In the genomic region with DNA sequence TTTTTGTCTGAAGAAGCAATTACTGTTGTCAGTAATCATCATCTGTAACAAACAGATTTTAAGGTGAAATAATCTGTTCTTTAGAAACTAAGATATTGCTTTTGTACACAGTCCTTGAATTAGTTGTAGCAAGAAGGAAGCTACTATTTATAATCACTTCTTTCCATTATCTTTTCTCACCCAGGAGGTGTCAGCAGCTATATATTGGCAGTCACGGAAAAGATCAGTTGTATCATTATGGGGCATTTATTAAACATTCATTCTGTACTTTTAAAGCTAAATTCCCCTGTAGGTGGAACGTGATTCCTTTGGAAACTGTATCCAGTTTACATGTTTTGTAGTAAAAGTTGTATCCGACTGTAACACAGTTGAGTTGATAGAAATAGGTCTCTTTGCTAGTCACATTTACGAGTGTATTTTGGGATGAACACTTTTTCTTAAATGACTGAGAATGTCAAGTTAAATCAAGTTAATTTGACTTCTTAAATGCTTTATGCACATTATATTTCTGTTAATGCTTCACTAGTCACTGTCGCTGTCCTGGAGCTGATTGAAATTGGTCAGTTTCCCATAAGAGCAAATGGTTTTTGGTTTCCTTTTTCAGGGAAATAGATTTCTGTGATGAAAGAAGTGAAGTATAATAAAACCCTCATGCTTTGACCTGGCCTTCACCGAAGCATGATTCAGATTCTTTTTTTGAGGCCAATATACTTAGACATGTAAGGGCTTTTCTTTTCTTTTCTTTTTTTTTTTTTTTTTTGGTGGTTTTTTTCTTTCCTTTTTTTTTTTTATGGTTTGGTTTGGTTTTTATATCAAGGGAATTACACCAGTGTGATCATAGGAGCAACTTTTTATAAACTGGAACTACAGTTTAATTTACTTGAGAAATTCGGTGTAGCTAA, we compare ENCODE assay signal across 9 cellular contexts. TPM values are rescaled to one million over a fixed set of nuclear protein-coding genes. Genes with fewer than 3 reads are reported as not detected.
DNase-seq lines count a peak whose midpoint lies in the region; TF ChIP-seq lines count a peak whose summit lies in the region.
"Had no signal": no experiment of that assay in that cellular context is flagged by ENCODE, and none has a peak within 500 bp of the region (broad histone marks: within the 10 kb centered on the region; RNA-seq: fewer than 3 reads in every experiment).

No MANE protein-coding gene starts in this region.

- H3K27me3 ChIP-seq in SJSA1 (replicated peaks) (no peaks in the 10 kb centered on the region), Caco-2 (replicated peaks; ENCODE audit: control insufficient read depth, insufficient read depth, low read length) (no peaks in the 10 kb centered on the region)

- no peak overlapping the region for H3K27ac Mint-ChIP-seq in Caco-2 (ENCODE audit: unreplicated experiment)

- peak overlapping the region; percentile 5; the same call in 1 of the 2 replicates for H3K27ac ChIP-seq in SJSA1

- BruUV-seq in Caco-2 (replicated peaks; lab: Mats Ljungman, UMichigan) = no TSS peak

- POLR2A ChIA-PET in Caco-2 (lab: Charles Lee) = no interaction called here

- H3K4me1 ChIP-seq in SJSA1 (replicated peaks) (peaks cover 23% of the 10 kb centered on the region), Caco-2 (peaks cover 21% of the 10 kb centered on the region)

- no peaks in the 10 kb centered on the region for H3K9me3 Mint-ChIP-seq in Caco-2 (ENCODE audit: unreplicated experiment)

- H3K36me3 ChIP-seq in SJSA1 (peaks cover 8% of the 10 kb centered on the region; the same call in 1 of the 2 replicates), Caco-2 (ENCODE audit: control insufficient read depth, insufficient read depth, low read length) (no peaks in the 10 kb centered on the region)

- no peak for TF ChIP-seq CTCF in fibroblast of pulmonary artery (IDR thresholded peaks at IDR 0.05; ENCODE audit: low read length, missing control alignments)
- TF ChIP-seq CTCF in Caco-2 (IDR thresholded peaks at IDR 0.05; ENCODE audit: insufficient read depth in 1 of 2, low read depth in 1 of 2, low read length in 1 of 2, severe bottlenecking in 1 of 2, unreplicated experiment in 1 of 2) = no peak

- peaks cover 14% of the 10 kb centered on the region for H3K4me1 Mint-ChIP-seq in Caco-2 (ENCODE audit: low read depth, unreplicated experiment)

- H3K9me3 ChIP-seq in SJSA1 (replicated peaks) = no peaks in the 10 kb centered on the region
- no peaks in the 10 kb centered on the region for H3K9me3 ChIP-seq in Caco-2

- peaks cover 5% of the 10 kb centered on the region for H3K36me3 Mint-ChIP-seq in Caco-2 (ENCODE audit: insufficient read depth, unreplicated experiment)

- no peaks in the 10 kb centered on the region for H3K27me3 Mint-ChIP-seq in Caco-2 (ENCODE audit: insufficient read depth, unreplicated experiment)

- H3K4me3 Mint-ChIP-seq in Caco-2 (ENCODE audit: unreplicated experiment) = no peak overlapping the region

- intact Hi-C loops in Caco-2 (cut with micrococcal nuclease; ENCODE audit: unreplicated experiment) = loop anchor here (10.0 kb wide), 1 partner anchor 1505 kb away; no protein-coding TSS in a partner anchor

- DNase-seq in DMS114 treated with DMSO at 0.1 percent for 48 hours (lab: John Stamatoyannopoulos, UW; ENCODE audit: unreplicated experiment) (peak; percentile 4), SJSA1 (ENCODE audit: low read depth in 1 of 2, low spot score in 2 of 2) (peak in 1 of 2 experiments; percentile 31), fibroblast of pulmonary artery (ENCODE audit: low read depth) (peak; percentile 45), renal cortical epithelial cell (ENCODE audit: low read depth) (peak; percentile 56), DMS 273 (lab: John Stamatoyannopoulos, UW; ENCODE audit: unreplicated experiment) (no peak), Caco-2 (no peak), amniotic stem cell (lab: John Stamatoyannopoulos, UW) (no peak)
- DNase-seq in activated T-cell treated with anti-CD3 and anti-CD28 coated beads, Interleukin-2, amount 50 U/mL, for 1 hour = no peak
- DNase-seq: activated CD4-positive, alpha-beta T cell treated with anti-CD3 and anti-CD28 coated beads for 48 hours had no signal

- no peak overlapping the region for H3K4me3 ChIP-seq in SJSA1
- peak overlapping the region; percentile 96 for H3K4me3 ChIP-seq in fibroblast of pulmonary artery (replicated peaks; ENCODE audit: low read depth, low read length)
- no peak overlapping the region for H3K4me3 ChIP-seq in Caco-2 (ENCODE audit: low read depth, low read length)

- CTCF ChIA-PET in Caco-2 (lab: Charles Lee) = no interaction called here

RNA-seq across cellular contexts. Expression of a gene that starts 5.1 kb away (rescaled TPM):
- total RNA-seq in SJSA1 (2014; rRNA removed; shearing (Covaris generic)) = 176 and 194 TPM in 2 replicates
- total RNA-seq in renal cortical epithelial cell = 92.6 and 218 TPM in 2 replicates
- total RNA-seq in Caco-2 (2022) = 117 and 134 TPM in 2 replicates

Comparison
In these comparisons a context has a peak if more than half of its experiments do, and no peak if none do; other contexts are left out.
1. DNase-seq: peak in DMS114 treated with DMSO at 0.1 percent for 48 hours (single experiment), fibroblast of pulmonary artery (single experiment) and renal cortical epithelial cell (single experiment); none in DMS 273 (single experiment), Caco-2 (0 of 2), activated T-cell treated with anti-CD3 and anti-CD28 coated beads, Interleukin-2, amount 50 U/mL, for 1 hour (single experiment) and amniotic stem cell (single experiment).